8 cellular contexts compared by ENCODE assay signal in genomic region chr9:37904647-37905505, GRCh38. TPM values are rescaled to one million over a fixed set of nuclear protein-coding genes. Genes with fewer than 3 reads are reported as not detected.
DNase-seq lines count a peak whose midpoint lies in the region; TF ChIP-seq lines count a peak whose summit lies in the region.

No MANE protein-coding gene starts in this region.

- no peaks in the 10 kb centered on the region for H3K9me3 ChIP-seq in suprapubic skin

- H3K27me3 Mint-ChIP-seq in CD14-positive monocyte (ENCODE audit: low read depth in 3 of 3) (peaks cover 0 to 2% (median 2%) of the 10 kb centered on the region in 3 donors), brain (no peaks in the 10 kb centered on the region)

- H3K36me3 Mint-ChIP-seq in CD14-positive monocyte (peaks cover 4 to 10% of the 10 kb centered on the region in 2 donors), brain (peaks cover 4% of the 10 kb centered on the region)

- no peaks in the 10 kb centered on the region for H3K36me3 ChIP-seq in suprapubic skin

- intact Hi-C loops in CD14-positive monocyte (cut with micrococcal nuclease): loop anchor here (5.0 to 10.0 kb wide), 5 partner anchors 87 to 420 kb away; partner anchors contain the start of genes DCAF10 (in 1 of the 2), EXOSC3 (in 1 of the 2), POLR1E (in 1 of the 2) and TOMM5 (in 1 of the 2)

- TF ChIP-seq EP300 in suprapubic skin (IDR thresholded peaks at IDR 0.05): no peak

- H3K27ac ChIP-seq in suprapubic skin: peak overlapping the region; percentile 80

- DNase-seq in CD14-positive monocyte (ENCODE audit: low spot score) (no peak), kidney tubule cell (ENCODE audit: low spot score) (peak; percentile 46), suprapubic skin (ENCODE audit: low spot score in 2 of 2) (peak in 1 of 2 donors; percentile 72), NOMO-1 treated with dmso at 0.1 percent for 144 hours (lab: John Stamatoyannopoulos, UW; ENCODE audit: unreplicated experiment) (no peak), NCI-H2029 treated with DMSO at 0.1 percent for 48 hours (lab: John Stamatoyannopoulos, UW) (no peak)
- DNase-seq in Jurkat, Clone E6-1 (ENCODE audit: low read depth, low spot score): no peak
- no peak for DNase-seq in stimulated activated CD4-positive, alpha-beta T cell treated with anti-CD3 and anti-CD28 coated beads, Interleukin-2, amount 100 ng/mL, for 24 hours

- H3K4me1 Mint-ChIP-seq in CD14-positive monocyte (peaks cover 40% of the 10 kb centered on the region), brain (peaks cover 37% of the 10 kb centered on the region)

- H3K27ac Mint-ChIP-seq in CD14-positive monocyte (peak overlapping the region; percentile 74 to 94 (median 91)), brain (peak overlapping the region; percentile 71 to 96 (median 95))

- H3K4me3 Mint-ChIP-seq in CD14-positive monocyte (peak overlapping the region; percentile 83 to 90), brain (peak overlapping the region; percentile 86 to 95 (median 93))

- H3K9me3 Mint-ChIP-seq in CD14-positive monocyte (no peaks in the 10 kb centered on the region), brain (no peaks in the 10 kb centered on the region)

- peaks cover 22% of the 10 kb centered on the region for H3K4me1 ChIP-seq in suprapubic skin

- peak overlapping the region; percentile 86 for H3K4me3 ChIP-seq in Jurkat, Clone E6-1 (ENCODE audit: low read length)
- H3K4me3 ChIP-seq in suprapubic skin: peak overlapping the region; percentile 76

- no peak for TF ChIP-seq CTCF in CD14-positive monocyte (IDR thresholded peaks at IDR 0.05)
- no peak for TF ChIP-seq CTCF in brain (conservative IDR thresholded peaks at IDR 0.05)
- no peak for TF ChIP-seq CTCF in suprapubic skin (IDR thresholded peaks at IDR 0.05)

- TF ChIP-seq POLR2A in suprapubic skin (IDR thresholded peaks at IDR 0.05): no peak

- WGBS in suprapubic skin: 42% methylated on average over 31 of the region's 34 CpGs

- no peaks in the 10 kb centered on the region for H3K27me3 ChIP-seq in suprapubic skin

RNA-seq across cellular contexts. Expression of gene SLC25A51, which starts 0.9 kb away (rescaled TPM):
- polyA plus RNA-seq in CD14-positive monocyte (1 to 10 TPM; 5.9 to 8.9 TPM), brain (ENCODE audit: insufficient read depth, low read depth, low replicate concordance) (11.5 TPM)
- polyA plus RNA-seq in Jurkat, Clone E6-1 (2012; ENCODE audit: insufficient read depth, insufficient read length): 9.0 TPM
- total RNA-seq in suprapubic skin: 10 to 100 TPM; 21.0 to 31.6 (median 26.1) TPM
